9 cellular contexts compared by ENCODE assay signal in genomic region chr14:101628471-101628966, GRCh38.
DNase-seq lines count a peak whose midpoint lies in the region; ATAC-seq and TF ChIP-seq lines count a peak whose summit lies in the region.
"Had no signal": no experiment of that assay in that cellular context is flagged by ENCODE, and none has a peak within 500 bp of the region (broad histone marks: within the 10 kb centered on the region; RNA-seq: fewer than 3 reads in every experiment).

No MANE protein-coding gene starts in this region.

- no peak overlapping the region for H3K56ac ChIP-seq in IMR-90 (ENCODE audit: extremely low read depth, insufficient read depth, low read length)

- no peak overlapping the region for H3K4ac ChIP-seq in IMR-90 (ENCODE audit: low read depth, low read length)

- TF ChIP-seq EP300 in gastroesophageal sphincter (IDR thresholded peaks at IDR 0.05) (no peak), suprapubic skin (IDR thresholded peaks at IDR 0.05) (no peak)

- TF ChIP-seq RAD21 in IMR-90 (IDR thresholded peaks at IDR 0.05; ENCODE audit: low read length), result peak; percentile 88

- no peak overlapping the region for H2BK5ac ChIP-seq in IMR-90 (ENCODE audit: low read depth, low read length, poor library complexity, severe bottlenecking)

- H3K27me3 ChIP-seq in BE2C (no peaks in the 10 kb centered on the region), IMR-90 (ENCODE audit: control insufficient read depth, insufficient read depth, low read length) (peaks cover 18% of the 10 kb centered on the region), gastroesophageal sphincter (no peaks in the 10 kb centered on the region), suprapubic skin (no peaks in the 10 kb centered on the region)

- no peak overlapping the region for H3K18ac ChIP-seq in IMR-90 (ENCODE audit: low read depth, low read length)

- H3K14ac ChIP-seq in IMR-90 (replicated peaks; ENCODE audit: low read depth, low read length), result no peak overlapping the region

- WGBS in IMR-90 (ENCODE audit: extremely low coverage in 2 of 2, insufficient read length in 1 of 2), 2 experiments, result 2% methylated on average over 17 of the region's 44 CpGs; no CpG with 5 or more reads in 1 of the 2 experiments
- WGBS in gastroesophageal sphincter (ENCODE audit: low coverage in 1 of 2), 2 donors, result 0% methylated on average over 11 of the region's 44 CpGs
- WGBS in suprapubic skin, result 4% methylated on average over 19 of the region's 44 CpGs

- no peak overlapping the region for H2BK15ac ChIP-seq in IMR-90 (ENCODE audit: low read depth, low read length)

- in situ Hi-C loops in IMR-90 (cut with MboI; ENCODE audit: low sequenced_read_pairs), result loop anchor here (10.0 kb wide), 1 partner anchor 1244 kb away; no protein-coding TSS in a partner anchor

- no peak overlapping the region for H2BK20ac ChIP-seq in IMR-90 (ENCODE audit: low read depth, low read length)

- no peak overlapping the region for H2BK120ac ChIP-seq in IMR-90 (ENCODE audit: low read depth, low read length)

- POLR2A ChIA-PET in IMR-90 (lab: Charles Lee; ENCODE audit: unreplicated experiment) (no interaction called here), RWPE1 (lab: Yijun Ruan, JAX; ENCODE audit: low non-redundant PET) (no interaction called here)

- H3K36me3 ChIP-seq in BE2C, result no peaks in the 10 kb centered on the region
- no peaks in the 10 kb centered on the region for H3K36me3 ChIP-seq in IMR-90 (ENCODE audit: control insufficient read depth, insufficient read depth, low read length)
- H3K36me3 ChIP-seq in gastroesophageal sphincter, result no peaks in the 10 kb centered on the region
- H3K36me3 ChIP-seq in suprapubic skin, result no peaks in the 10 kb centered on the region
- H3K36me3 ChIP-seq: SJSA1 had no signal

- H3K4me3 ChIP-seq in BE2C (ENCODE audit: low read depth, low read length) (peak overlapping the region; percentile 38), IMR-90 (ENCODE audit: insufficient read depth, low read depth, low read length) (peak overlapping the region; percentile 27), gastroesophageal sphincter (peak overlapping the region in 1 of 2 donors; percentile 40), suprapubic skin (peak overlapping the region; percentile 28)
- H3K4me3 ChIP-seq: SJSA1 had no signal

- ATAC-seq in GM19438 (IDR thresholded peaks at IDR 0.05; ENCODE audit: low read depth, unreplicated experiment) (peak; percentile 82), IMR-90 (ENCODE audit: low read depth) (peak; percentile 99), gastroesophageal sphincter (peak; percentile 84), omental fat pad (ENCODE audit: low FRiP score) (peak; percentile 85)

- H4K20me1 ChIP-seq in IMR-90 (ENCODE audit: insufficient read depth, low read length), result no peaks in the 10 kb centered on the region

- CTCF ChIA-PET in IMR-90 (lab: Yijun Ruan, JAX) (interaction anchor here (0.6 to 1.0 kb wide), 3 partner anchors 10 to 1026 kb away, joined by 3 to 4 read pairs (median 3); no protein-coding TSS in a partner anchor), RWPE1 (lab: Yijun Ruan, JAX) (interaction anchor here (0.6 to 1.7 kb wide), 9 partner anchors 8 to 1469 kb away, joined by 3 to 7 read pairs (median 4); partner anchors contain the start of gene DEGS2)

- no peak overlapping the region for H3K27ac ChIP-seq in IMR-90 (ENCODE audit: insufficient read depth, low read length)
- H3K27ac ChIP-seq in RWPE1, result no peak overlapping the region
- H3K27ac ChIP-seq in gastroesophageal sphincter, result peak overlapping the region in 2 of 4 donors; percentile 41 to 49
- H3K27ac ChIP-seq in suprapubic skin, result no peak overlapping the region
- H3K27ac ChIP-seq: SJSA1 had no signal

- no peak overlapping the region for H4K91ac ChIP-seq in IMR-90 (ENCODE audit: insufficient read depth, low read depth, low read length)

- H2AK9ac ChIP-seq in IMR-90 (replicated peaks; ENCODE audit: low read depth, low read length, poor library complexity), result peak overlapping the region; percentile 16

- BruUV-seq in IMR-90 (replicated peaks; lab: Mats Ljungman, UMichigan), result no TSS peak

- DNase-seq in BE2C (peak; percentile 86), IMR-90 (peak; percentile 36), RWPE1 (ENCODE audit: low spot score) (peak; percentile 79), activated gamma-delta T cell (lab: John Stamatoyannopoulos, UW) (peak; percentile 50), omental fat pad (ENCODE audit: low spot score) (peak; percentile 46), suprapubic skin (ENCODE audit: low spot score in 2 of 2) (no peak)

- peak overlapping the region; percentile 93 for H2AFZ ChIP-seq in IMR-90 (replicated peaks; ENCODE audit: low read length, poor library complexity)

- peak overlapping the region; percentile 71; the same call in 1 of the 2 replicates for H3K4me2 ChIP-seq in IMR-90 (ENCODE audit: low read depth, low read length)

- peak overlapping the region; percentile 52; the same call in 1 of the 2 replicates for H3K9ac ChIP-seq in IMR-90 (ENCODE audit: low read depth, low read length)

- H3K9me3 ChIP-seq in BE2C, result no peaks in the 10 kb centered on the region
- no peaks in the 10 kb centered on the region for H3K9me3 ChIP-seq in IMR-90 (ENCODE audit: control insufficient read depth, insufficient read depth, low read length)
- no peaks in the 10 kb centered on the region for H3K9me3 ChIP-seq in gastroesophageal sphincter
- no peaks in the 10 kb centered on the region for H3K9me3 ChIP-seq in suprapubic skin
- H3K9me3 ChIP-seq: SJSA1 had no signal

- H3K4me1 ChIP-seq in BE2C, result no peaks in the 10 kb centered on the region; the same call in 1 of the 2 replicates
- H3K4me1 ChIP-seq in IMR-90 (ENCODE audit: control insufficient read depth, insufficient read depth, low read length), result no peaks in the 10 kb centered on the region
- peaks cover 0 to 16% (median 4%) of the 10 kb centered on the region in 3 donors for H3K4me1 ChIP-seq in gastroesophageal sphincter
- H3K4me1 ChIP-seq in suprapubic skin, result peaks cover 15% of the 10 kb centered on the region
- H3K4me1 ChIP-seq: SJSA1 had no signal

- TF ChIP-seq POLR2A in IMR-90 (IDR thresholded peaks at IDR 0.05; ENCODE audit: low read depth, low read length) (no peak), gastroesophageal sphincter (IDR thresholded peaks at IDR 0.05) (no peak), suprapubic skin (IDR thresholded peaks at IDR 0.05) (no peak)

- H2AK5ac ChIP-seq in IMR-90 (ENCODE audit: low read depth, low read length), result no peak overlapping the region

- H4K8ac ChIP-seq in IMR-90 (ENCODE audit: low read depth in 2 of 2, low read length in 2 of 2), result no peak overlapping the region

- H3K23ac ChIP-seq in IMR-90 (ENCODE audit: low read depth, low read length), result no peak overlapping the region; the same call in 1 of the 2 replicates

- peak; percentile 77 for TF ChIP-seq CTCF in BE2C (IDR thresholded peaks at IDR 0.05; ENCODE audit: low read depth, low read length)
- peak; percentile 93 for TF ChIP-seq CTCF in IMR-90 (conservative IDR thresholded peaks at IDR 0.05; ENCODE audit: low read depth, low read length)
- peak; percentile 95 for TF ChIP-seq CTCF in RWPE1 (conservative IDR thresholded peaks at IDR 0.05; ENCODE audit: low read depth)
- peak in 3 of 4 experiments; percentile 98 to 100 (median 99) for TF ChIP-seq CTCF in gastroesophageal sphincter (IDR thresholded peaks at IDR 0.05)
- peak in 2 of 3 donors; percentile 94 to 95 for TF ChIP-seq CTCF in omental fat pad (IDR thresholded peaks at IDR 0.05)
- TF ChIP-seq CTCF in suprapubic skin (IDR thresholded peaks at IDR 0.05), result peak; percentile 97 to 98

- dilution Hi-C loops in IMR-90 (cut with HindIII; ENCODE audit: low sequenced_read_pairs, unreplicated experiment), result no loop called here

- H3K79me1 ChIP-seq in IMR-90 (ENCODE audit: low read depth in 1 of 2, low read length in 2 of 2), result no peaks in the 10 kb centered on the region

- intact Hi-C loops in IMR-90 (cut with micrococcal nuclease), result loop anchor here (1.0 to 5.0 kb wide), 3 partner anchors 391 to 1211 kb away; no protein-coding TSS in a partner anchor

- H4K5ac ChIP-seq in IMR-90 (ENCODE audit: low read depth, low read length), result no peak overlapping the region

- H3K9me1 ChIP-seq in IMR-90 (ENCODE audit: insufficient read depth, low read length), result no peaks in the 10 kb centered on the region

TF ChIP-seq in IMR-90, 13 proteins besides CTCF, POLR2A, EP300 and RAD21:
- TF ChIP-seq MXI1 (IDR thresholded peaks at IDR 0.05; ENCODE audit: borderline replicate concordance, low read depth, low read length) (no peak), SMC3 (IDR thresholded peaks at IDR 0.05; ENCODE audit: low read depth, low read length) (peak; percentile 77)
TF ChIP-seq in IMR-90: peak in this region for 1.

Comparison
In these comparisons a context has a peak if more than half of its experiments do, and no peak if none do; other contexts are left out.
1. DNase-seq: peak in BE2C (single experiment), IMR-90 (single experiment), RWPE1 (single experiment), activated gamma-delta T cell (single experiment) and omental fat pad (single experiment); none in suprapubic skin (0 of 2).
2. Peak in every context shown above with its lines, with median percentiles within 50 percentile points of each other: CTCF ChIP-seq and ATAC-seq.